ENCODE assay signal across 35 cellular contexts in genomic region chr3:177381070-177381469, GRCh38.
"Had no signal": no experiment of that assay in that cellular context is flagged by ENCODE, and none has a peak within 500 bp of the region (broad histone marks: within the 10 kb centered on the region; RNA-seq: fewer than 3 reads in every experiment).

No MANE protein-coding gene starts in this region.

- H3K27ac Mint-ChIP-seq: activated CD4-positive, alpha-beta memory T cell treated with anti-CD3 and anti-CD28 coated beads for 36 hours; activated CD4-positive, alpha-beta T cell treated with anti-CD3 and anti-CD28 coated beads for 36 hours; activated CD4-positive, alpha-beta T cell treated with anti-CD3 and anti-CD28 coated beads, Interleukin-2, amount 10 ng/mL, durations not matched to agents 24 days and 14 days; activated CD8-positive, alpha-beta memory T cell treated with anti-CD3 and anti-CD28 coated beads, Interleukin-2, amount 10 ng/mL, durations not matched to agents 7 days and 5 days; activated CD8-positive, alpha-beta T cell treated with anti-CD3 and anti-CD28 coated beads, Interleukin-2, amount 10 ng/mL, durations not matched to agents 7 days and 5 days; activated naive CD4-positive, alpha-beta T cell treated with anti-CD3 and anti-CD28 coated beads for 36 hours; activated naive CD4-positive, alpha-beta T cell treated with anti-CD3 and anti-CD28 coated beads, Interleukin-2, amount 50 U/mL, for 24 hours; activated naive CD8-positive, alpha-beta T cell treated with anti-CD3 and anti-CD28 coated beads for 36 hours; activated naive CD8-positive, alpha-beta T cell treated with anti-CD3 and anti-CD28 coated beads, Interleukin-2, amount 50 U/mL, for 24 hours; activated T-helper 1 cell treated with anti-CD3 and anti-CD28 coated beads, Interleukin-12 subunit alpha, Interleukin-12 subunit beta, Interleukin-2, Interleukin-4 antibody, amounts not matched to agents 30 ng/mL and 10 ng/mL and 1 ng/mL, durations not matched to agents 14 hours and 24 hours and 36 hours; activated T-helper 2 cell treated with anti-CD3 and anti-CD28 coated beads, Interferon-gamma antibody, Interleukin-2, Interleukin-4, amounts not matched to agents 10 μg/mL and 5 μg/mL and 100 μg/mL, durations not matched to agents 14 hours and 24 hours and 36 hours; effector memory CD8-positive, alpha-beta T cell; T-helper 17 cell; T-helper 2 cell treated with Interferon-gamma antibody and Interleukin-4, amounts not matched to agents 5 μg/mL and 100 μg/mL, for 36 hours had no signal

- H3K9me3 Mint-ChIP-seq: activated naive CD4-positive, alpha-beta T cell treated with anti-CD3 and anti-CD28 coated beads, Interleukin-2, amount 50 U/mL, for 24 hours; effector memory CD8-positive, alpha-beta T cell had no signal

- H3K36me3 Mint-ChIP-seq: activated CD4-positive, alpha-beta memory T cell treated with anti-CD3 and anti-CD28 coated beads for 36 hours; activated naive CD4-positive, alpha-beta T cell treated with anti-CD3 and anti-CD28 coated beads, Interleukin-2, amount 50 U/mL, for 24 hours had no signal

- DNase-seq: activated CD4-positive, alpha-beta memory T cell treated with anti-CD3 and anti-CD28 coated beads for 36 hours; activated CD4-positive, alpha-beta T cell treated with anti-CD3 and anti-CD28 coated beads for 36 hours; activated CD4-positive, alpha-beta T cell treated with anti-CD3 and anti-CD28 coated beads, Interleukin-2, amount 10 ng/mL, durations not matched to agents 24 days and 14 days; activated CD4-positive, CD25-positive, alpha-beta regulatory T cell; activated CD4-positive, CD25-positive, alpha-beta regulatory T cell treated with anti-CD3 and anti-CD28 coated beads, Interleukin-2, amount 50 U/mL, for 72 hours; activated CD8-positive, alpha-beta memory T cell treated with anti-CD3 and anti-CD28 coated beads, Interleukin-2, amount 10 ng/mL, durations not matched to agents 7 days and 5 days; activated CD8-positive, alpha-beta memory T cell treated with anti-CD3 and anti-CD28 coated beads, Interleukin-2, amount 50 U/mL, for 4 hours; activated CD8-positive, alpha-beta T cell treated with anti-CD3 and anti-CD28 coated beads, Interleukin-2, amount 10 ng/mL, durations not matched to agents 7 days and 5 days; activated effector memory CD4-positive, alpha-beta T cell treated with anti-CD3 and anti-CD28 coated beads, Interleukin-2, amount 50 U/mL, for 16 hours; activated naive CD4-positive, alpha-beta T cell treated with anti-CD3 and anti-CD28 coated beads for 36 hours; activated naive CD8-positive, alpha-beta T cell treated with anti-CD3 and anti-CD28 coated beads for 36 hours; activated naive CD8-positive, alpha-beta T cell treated with anti-CD3 and anti-CD28 coated beads, Interleukin-2, amount 50 U/mL, for 24 hours; activated T-cell treated with anti-CD3 and anti-CD28 coated beads, Interleukin-2, amount 50 U/mL, for 1 hour; activated T-cell treated with anti-CD3 and anti-CD28 coated beads, Interleukin-2, amount 50 U/mL, for 48 hours; adrenal gland; amygdala; aorta; body of pancreas; caudate nucleus; cortex of kidney; dermis blood vessel endothelial cell; effector CD4-positive, alpha-beta T cell; effector memory CD8-positive, alpha-beta T cell; esophagus squamous epithelium; foreskin melanocyte; heart right ventricle; T-helper 17 cell; T1000; WERI-Rb-1 had no signal

- H3K4me1 Mint-ChIP-seq: activated naive CD4-positive, alpha-beta T cell treated with anti-CD3 and anti-CD28 coated beads, Interleukin-2, amount 50 U/mL, for 24 hours had no signal

- H3K4me3 Mint-ChIP-seq: activated CD4-positive, alpha-beta memory T cell treated with anti-CD3 and anti-CD28 coated beads for 36 hours; activated CD4-positive, alpha-beta T cell treated with anti-CD3 and anti-CD28 coated beads for 36 hours; activated CD4-positive, alpha-beta T cell treated with anti-CD3 and anti-CD28 coated beads, Interleukin-2, amount 10 ng/mL, durations not matched to agents 24 days and 14 days; activated CD8-positive, alpha-beta memory T cell treated with anti-CD3 and anti-CD28 coated beads, Interleukin-2, amount 10 ng/mL, durations not matched to agents 7 days and 5 days; activated CD8-positive, alpha-beta T cell treated with anti-CD3 and anti-CD28 coated beads, Interleukin-2, amount 10 ng/mL, durations not matched to agents 7 days and 5 days; activated naive CD4-positive, alpha-beta T cell treated with anti-CD3 and anti-CD28 coated beads for 36 hours; activated naive CD4-positive, alpha-beta T cell treated with anti-CD3 and anti-CD28 coated beads, Interleukin-2, amount 50 U/mL, for 24 hours; activated naive CD8-positive, alpha-beta T cell treated with anti-CD3 and anti-CD28 coated beads for 36 hours; activated naive CD8-positive, alpha-beta T cell treated with anti-CD3 and anti-CD28 coated beads, Interleukin-2, amount 50 U/mL, for 24 hours; activated T-helper 1 cell treated with anti-CD3 and anti-CD28 coated beads, Interleukin-12 subunit alpha, Interleukin-12 subunit beta, Interleukin-2, Interleukin-4 antibody, amounts not matched to agents 30 ng/mL and 10 ng/mL and 1 ng/mL, durations not matched to agents 14 hours and 24 hours and 36 hours; effector memory CD8-positive, alpha-beta T cell; T-helper 17 cell; T-helper 2 cell treated with Interferon-gamma antibody and Interleukin-4, amounts not matched to agents 5 μg/mL and 100 μg/mL, for 36 hours had no signal

- ATAC-seq: activated CD4-positive, alpha-beta T cell treated with anti-CD3 and anti-CD28 coated beads for 36 hours; activated CD8-positive, alpha-beta memory T cell treated with anti-CD3 and anti-CD28 coated beads, Interleukin-2, amount 10 ng/mL, durations not matched to agents 7 days and 5 days; activated CD8-positive, alpha-beta T cell treated with anti-CD3 and anti-CD28 coated beads, Interleukin-2, amount 10 ng/mL, durations not matched to agents 7 days and 5 days; activated naive CD8-positive, alpha-beta T cell treated with anti-CD3 and anti-CD28 coated beads, Interleukin-2, amount 50 U/mL, for 24 hours; body of pancreas; effector memory CD8-positive, alpha-beta T cell; gastroesophageal sphincter; heart right ventricle; T-helper 17 cell had no signal

- FAIRE-seq: endothelial cell of umbilical vein had no signal

- H3K27me3 Mint-ChIP-seq: activated CD4-positive, alpha-beta memory T cell treated with anti-CD3 and anti-CD28 coated beads for 36 hours; activated CD4-positive, alpha-beta T cell treated with anti-CD3 and anti-CD28 coated beads for 36 hours; activated CD4-positive, alpha-beta T cell treated with anti-CD3 and anti-CD28 coated beads, Interleukin-2, amount 10 ng/mL, durations not matched to agents 24 days and 14 days; activated CD8-positive, alpha-beta memory T cell treated with anti-CD3 and anti-CD28 coated beads, Interleukin-2, amount 10 ng/mL, durations not matched to agents 7 days and 5 days; activated naive CD4-positive, alpha-beta T cell treated with anti-CD3 and anti-CD28 coated beads, Interleukin-2, amount 50 U/mL, for 24 hours; activated naive CD8-positive, alpha-beta T cell treated with anti-CD3 and anti-CD28 coated beads for 36 hours; activated naive CD8-positive, alpha-beta T cell treated with anti-CD3 and anti-CD28 coated beads, Interleukin-2, amount 50 U/mL, for 24 hours; effector memory CD8-positive, alpha-beta T cell; T-helper 17 cell had no signal
